13 cellular contexts compared by ENCODE assay signal in genomic region chr3:39327746-39328349, GRCh38. TPM values are rescaled to one million over a fixed set of nuclear protein-coding genes. Genes with fewer than 3 reads are reported as not detected.
DNase-seq lines count a peak whose midpoint lies in the region; ATAC-seq and TF ChIP-seq lines count a peak whose summit lies in the region.
"Had no signal": no experiment of that assay in that cellular context is flagged by ENCODE, and none has a peak within 500 bp of the region (broad histone marks: within the 10 kb centered on the region; RNA-seq: fewer than 3 reads in every experiment).

No MANE protein-coding gene starts in this region.

- H3K9me3 ChIP-seq in mesenchymal stem cell (ENCODE audit: control insufficient read depth, low read length): no peaks in the 10 kb centered on the region

- TF ChIP-seq CTCF in lower leg skin (IDR thresholded peaks at IDR 0.05): no peak

- H3K4ac ChIP-seq in mesenchymal stem cell (ENCODE audit: low read depth in 1 of 2, low read length in 2 of 2): no peak overlapping the region

- H3K36me3 Mint-ChIP-seq in activated naive CD8-positive, alpha-beta T cell treated with anti-CD3 and anti-CD28 coated beads, Interleukin-2, amount 10 ng/mL, durations not matched to agents 7 days and 5 days: peaks cover 2% of the 10 kb centered on the region

- no peak overlapping the region for H2BK5ac ChIP-seq in mesenchymal stem cell (ENCODE audit: low read depth, low read length, poor library complexity, severe bottlenecking)

- H3K4me2 ChIP-seq in mesenchymal stem cell (ENCODE audit: low read length, poor library complexity, severe bottlenecking): no peak overlapping the region

- H2BK12ac ChIP-seq in mesenchymal stem cell (ENCODE audit: low read length in 2 of 2): no peak overlapping the region

- no peak for DNase-seq in activated naive CD8-positive, alpha-beta T cell treated with anti-CD3 and anti-CD28 coated beads, Interleukin-2, amount 10 ng/mL, durations not matched to agents 7 days and 5 days
- DNase-seq in lower leg skin (ENCODE audit: low spot score in 2 of 2): no peak
- DNase-seq in GM03348 (ENCODE audit: low spot score): no peak
- no peak for DNase-seq in AG08395 (ENCODE audit: low spot score)
- DNase-seq in mesenchymal stem cell: no peak
- DNase-seq: NCI-H2029, substantia nigra had no signal

- no peak overlapping the region for H2BK15ac ChIP-seq in mesenchymal stem cell (ENCODE audit: low read depth, poor library complexity, severe bottlenecking)

- no peak overlapping the region for H4K91ac ChIP-seq in mesenchymal stem cell (ENCODE audit: low read length)

- peaks cover 9 to 10% of the 10 kb centered on the region in 2 experiments for H3K27me3 ChIP-seq in mesenchymal stem cell (ENCODE audit: control insufficient read depth in 1 of 2, insufficient read depth in 1 of 2, low read length in 2 of 2)

- H3K4me3 ChIP-seq in lower leg skin (ENCODE audit: low read depth, poor library complexity, severe bottlenecking) (no peak overlapping the region), mesenchymal stem cell (ENCODE audit: insufficient read depth in 1 of 2, low read depth in 1 of 2, low read length in 2 of 2) (no peak overlapping the region)

- WGBS in lower leg skin, 2 donors: 79 to 82% methylated on average over 4 of the region's 4 CpGs
- 94% methylated on average over 4 of the region's 4 CpGs for WGBS in mesenchymal stem cell

- peaks cover 2% of the 10 kb centered on the region for H3K27me3 Mint-ChIP-seq in activated naive CD8-positive, alpha-beta T cell treated with anti-CD3 and anti-CD28 coated beads, Interleukin-2, amount 10 ng/mL, durations not matched to agents 7 days and 5 days

- no peak overlapping the region for H4K8ac ChIP-seq in mesenchymal stem cell (ENCODE audit: low read length)

- ATAC-seq in GM18517 (IDR thresholded peaks at IDR 0.05; ENCODE audit: unreplicated experiment) (peak; percentile 45), GM21360 (IDR thresholded peaks at IDR 0.05; ENCODE audit: unreplicated experiment) (peak; percentile 71), HG03159 (IDR thresholded peaks at IDR 0.05; ENCODE audit: unreplicated experiment) (peak; percentile 68)
- ATAC-seq in activated naive CD8-positive, alpha-beta T cell treated with anti-CD3 and anti-CD28 coated beads, Interleukin-2, amount 10 ng/mL, durations not matched to agents 7 days and 5 days (ENCODE audit: low read depth): no peak
- ATAC-seq: left lobe of liver had no signal

- no peaks in the 10 kb centered on the region for H3K9me3 Mint-ChIP-seq in activated naive CD8-positive, alpha-beta T cell treated with anti-CD3 and anti-CD28 coated beads, Interleukin-2, amount 10 ng/mL, durations not matched to agents 7 days and 5 days

- no peak overlapping the region for H3K27ac ChIP-seq in mesenchymal stem cell (ENCODE audit: low read length, poor library complexity, severe bottlenecking)
- H3K27ac ChIP-seq: HL-60 had no signal

- H3K4me3 Mint-ChIP-seq in activated naive CD8-positive, alpha-beta T cell treated with anti-CD3 and anti-CD28 coated beads, Interleukin-2, amount 10 ng/mL, durations not matched to agents 7 days and 5 days: no peak overlapping the region

- no peaks in the 10 kb centered on the region for H3K36me3 ChIP-seq in mesenchymal stem cell (ENCODE audit: control insufficient read depth in 1 of 2, insufficient read depth in 2 of 2, low read depth in 1 of 2, low read length in 2 of 2)

- peaks cover 33% of the 10 kb centered on the region for H3K4me1 Mint-ChIP-seq in activated naive CD8-positive, alpha-beta T cell treated with anti-CD3 and anti-CD28 coated beads, Interleukin-2, amount 10 ng/mL, durations not matched to agents 7 days and 5 days

- no peak overlapping the region for H3K9ac ChIP-seq in mesenchymal stem cell (ENCODE audit: low read length)

- TF ChIP-seq POLR2A in lower leg skin (IDR thresholded peaks at IDR 0.05): no peak

- H3K23ac ChIP-seq in mesenchymal stem cell (ENCODE audit: low read length in 2 of 2): no peak overlapping the region

- H2BK120ac ChIP-seq in mesenchymal stem cell (ENCODE audit: low read depth, low read length): no peak overlapping the region

- H3K4me1 ChIP-seq in mesenchymal stem cell (ENCODE audit: control insufficient read depth, insufficient read depth, low read depth, low read length): no peaks in the 10 kb centered on the region

- intact Hi-C loops in lower leg skin (cut with DNase I; ENCODE audit: low total_unique reads): no loop called here

- H2AK5ac ChIP-seq in mesenchymal stem cell (ENCODE audit: low read length, severe bottlenecking): no peak overlapping the region

- POLR2A ChIA-PET in activated naive CD8-positive, alpha-beta T cell treated with anti-CD3 and anti-CD28 coated beads, Interleukin-2, amount 10 ng/mL, durations not matched to agents 7 days and 5 days (lab: Charles Lee): no interaction called here

- no peak overlapping the region for H3K18ac ChIP-seq in mesenchymal stem cell (ENCODE audit: low read depth in 1 of 2, low read length in 2 of 2)

- H3K14ac ChIP-seq in mesenchymal stem cell (ENCODE audit: low read length in 2 of 2): peak overlapping the region in 1 of 2 experiments; percentile 7

- peak overlapping the region; percentile 76 for H3K27ac Mint-ChIP-seq in activated naive CD8-positive, alpha-beta T cell treated with anti-CD3 and anti-CD28 coated beads, Interleukin-2, amount 10 ng/mL, durations not matched to agents 7 days and 5 days

- H2AFZ ChIP-seq in mesenchymal stem cell (ENCODE audit: low read depth, low read length): no peak overlapping the region

- H3K79me1 ChIP-seq in mesenchymal stem cell (replicated peaks; ENCODE audit: low read length, poor library complexity, severe bottlenecking): no peaks in the 10 kb centered on the region

RNA-seq across cellular contexts. Expression of gene CCR8, which starts 1.7 kb away (rescaled TPM):
- total RNA-seq in activated naive CD8-positive, alpha-beta T cell treated with anti-CD3 and anti-CD28 coated beads, Interleukin-2, amount 10 ng/mL, durations not matched to agents 7 days and 5 days: 1 to 10 TPM; 1.1 to 1.2 TPM
- not detected for total RNA-seq in lower leg skin
- not detected for polyA plus RNA-seq in mesenchymal stem cell (2013, experiment 1 of 2)
- polyA plus RNA-seq in mesenchymal stem cell (2013, experiment 2 of 2): not detected
- total RNA-seq: left lobe of liver, SK-MEL-5 had no signal

RNA-seq across cellular contexts. Expression of gene CX3CR1, which starts 48.0 kb away (rescaled TPM):
- total RNA-seq in activated naive CD8-positive, alpha-beta T cell treated with anti-CD3 and anti-CD28 coated beads, Interleukin-2, amount 10 ng/mL, durations not matched to agents 7 days and 5 days: 1 to 10 TPM in 1 of 2 experiments, under 1 TPM in 1; 0.94 to 1.9 TPM
- 1 to 10 TPM in 2 of 4 donors, under 1 TPM in 2; 0.23 to 1.5 (median 0.97) TPM for total RNA-seq in lower leg skin
- not detected for polyA plus RNA-seq in mesenchymal stem cell (2013, experiment 1 of 2)
- 0.01 TPM for polyA plus RNA-seq in mesenchymal stem cell (2013, experiment 2 of 2)
- total RNA-seq: SK-MEL-5 had no signal

RNA-seq across cellular contexts. Expression of gene SLC25A38, which starts 55.3 kb away (rescaled TPM):
- 10 to 100 TPM; 46.0 to 46.1 TPM for total RNA-seq in activated naive CD8-positive, alpha-beta T cell treated with anti-CD3 and anti-CD28 coated beads, Interleukin-2, amount 10 ng/mL, durations not matched to agents 7 days and 5 days
- total RNA-seq in lower leg skin: 10 to 100 TPM; 12.7 to 21.3 (median 14.1) TPM
- 29.8 TPM for polyA plus RNA-seq in mesenchymal stem cell (2013, experiment 1 of 2)
- 29.6 TPM for polyA plus RNA-seq in mesenchymal stem cell (2013, experiment 2 of 2)
